Comparison of ENCODE assay signal across 1 cellular context in genomic region chr11:101916422-101916821, GRCh38.
TF ChIP-seq lines count a peak whose summit lies in the region.

Gene ANGPTL5 (minus strand): TSS chr11:101916522. CDS start chr11:101907909, 8,613 bp downstream.

TF ChIP-seq in GM23338, 12 proteins besides CTCF, POLR2A, EP300 and RAD21 (continued from another document):
- no peak for TF ChIP-seq REST (IDR thresholded peaks at IDR 0.05; ENCODE audit: unreplicated experiment)
- TF ChIP-seq ETS1 (IDR thresholded peaks at IDR 0.05) = no peak
- TF ChIP-seq JUNB (IDR thresholded peaks at IDR 0.05; ENCODE audit: unreplicated experiment) = no peak
